1 cellular context compared by ENCODE assay signal in the genomic region with DNA sequence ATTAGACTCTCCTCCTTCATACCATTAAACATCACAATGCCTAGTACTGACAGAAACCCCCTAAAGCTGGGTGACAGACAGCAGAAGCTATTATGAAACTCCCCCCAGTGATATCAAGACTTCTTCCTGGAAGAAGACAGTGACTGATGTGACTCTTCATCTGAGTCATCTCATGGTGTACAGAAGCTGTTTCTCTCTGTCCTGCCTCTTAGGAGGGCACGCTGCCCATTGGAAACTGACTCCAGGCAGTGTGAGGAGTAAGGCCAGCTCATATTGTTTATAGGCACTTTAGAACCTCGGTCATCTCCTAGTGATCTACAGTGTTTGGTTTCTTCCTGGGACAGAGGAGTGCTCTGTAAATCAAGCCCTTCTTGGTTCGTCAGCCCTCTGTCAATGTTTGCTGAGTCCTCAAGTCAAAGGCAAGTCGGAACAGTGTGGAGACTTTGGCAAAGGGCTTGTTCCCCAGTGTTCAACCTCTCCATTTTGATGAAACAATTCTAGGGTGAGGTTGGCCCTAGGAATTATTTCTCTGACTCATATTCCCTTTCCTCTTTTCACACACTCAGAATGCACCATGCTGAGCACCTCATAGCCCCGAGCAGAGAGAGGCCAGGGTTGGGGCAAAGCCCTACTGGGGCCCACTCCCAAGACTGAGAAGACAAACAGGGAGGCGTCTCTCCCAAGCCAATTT.
TF ChIP-seq lines count a peak whose summit lies in the region.

No MANE protein-coding gene starts in this region.

TF ChIP-seq in endothelial cell of umbilical vein, 7 proteins besides CTCF, POLR2A, EP300 and RAD21:
- TF ChIP-seq, protein P1, sequence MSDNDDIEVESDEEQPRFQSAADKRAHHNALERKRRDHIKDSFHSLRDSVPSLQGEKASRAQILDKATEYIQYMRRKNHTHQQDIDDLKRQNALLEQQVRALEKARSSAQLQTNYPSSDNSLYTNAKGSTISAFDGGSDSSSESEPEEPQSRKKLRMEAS (IDR thresholded peaks at IDR 0.05; ENCODE audit: insufficient read depth, insufficient read length): no peak
- TF ChIP-seq POLR2AphosphoS5 (IDR thresholded peaks at IDR 0.05; ENCODE audit: insufficient read depth, low read depth, low read length): no peak
- no peak for TF ChIP-seq EZH2 (IDR thresholded peaks at IDR 0.05; ENCODE audit: borderline replicate concordance, low read depth, low read length, severe bottlenecking)
- TF ChIP-seq FOS (IDR thresholded peaks at IDR 0.05; ENCODE audit: borderline replicate concordance, insufficient read depth, low read length): no peak
- no peak for TF ChIP-seq JUN (IDR thresholded peaks at IDR 0.05; ENCODE audit: borderline replicate concordance, insufficient read depth, insufficient read length, low read depth)
- no peak for TF ChIP-seq MYC (IDR thresholded peaks at IDR 0.05; ENCODE audit: low read depth, low read length)
- no peak for TF ChIP-seq GATA2 (IDR thresholded peaks at IDR 0.05; ENCODE audit: insufficient read depth, insufficient read length, low read depth, low read length)
TF ChIP-seq in endothelial cell of umbilical vein: peak in this region for 0.
